1 cellular context compared by ENCODE assay signal in genomic region chr17:75090871-75091854, GRCh38.
A peak's percentile ranks its signal among the peaks of the same experiment; 100 is the strongest.
TF ChIP-seq lines count a peak whose summit lies in the region.

No MANE protein-coding gene starts in this region.

TF ChIP-seq in HepG2, 621 proteins besides CTCF, POLR2A, EP300 and RAD21 (continued from another document and continues in another):
- TF ChIP-seq ZNF280D (CRISPR knock-in tag; IDR thresholded peaks at IDR 0.05) (peak; percentile 30; the same call in 1 of the 2 replicates), MYNN (CRISPR knock-in tag; IDR thresholded peaks at IDR 0.05; ENCODE audit: low read depth) (no peak), POLR2AphosphoS2 (IDR thresholded peaks at IDR 0.05; ENCODE audit: low read depth, low read length) (no peak), ZFY (CRISPR knock-in tag; IDR thresholded peaks at IDR 0.05) (peak; percentile 53; the same call in 1 of the 2 replicates), ZNF563 (CRISPR knock-in tag; IDR thresholded peaks at IDR 0.05) (0 out of 2 replicates have a peak, but pooled peaks have one; percentile 57), ZNF746 (CRISPR knock-in tag; IDR thresholded peaks at IDR 0.05) (peak; percentile 95), SOX5 (CRISPR knock-in tag; IDR thresholded peaks at IDR 0.05; ENCODE audit: borderline replicate concordance) (peak; percentile 65), HDAC6 (IDR thresholded peaks at IDR 0.05; ENCODE audit: low read depth, low read length) (no peak), SUZ12 (IDR thresholded peaks at IDR 0.05; ENCODE audit: low read depth, low read length) (no peak), RBAK (CRISPR knock-in tag; IDR thresholded peaks at IDR 0.05) (no peak), FOXP1 (IDR thresholded peaks at IDR 0.05) (no peak), FOXP1 (CRISPR knock-in tag; IDR thresholded peaks at IDR 0.05) (peak; percentile 68; the same call in 1 of the 2 replicates), BORCS8-MEF2B (CRISPR knock-in tag; IDR thresholded peaks at IDR 0.05) (no peak; the same call in 1 of the 2 replicates), SRSF4 (IDR thresholded peaks at IDR 0.05; ENCODE audit: low read depth, low read length, poor library complexity, severe bottlenecking) (no peak), ADNP (CRISPR knock-in tag; IDR thresholded peaks at IDR 0.05) (no peak), UBTF (CRISPR knock-in tag; IDR thresholded peaks at IDR 0.05) (0 out of 2 replicates have a peak, but pooled peaks have one; percentile 47), KLF11 (CRISPR knock-in tag; IDR thresholded peaks at IDR 0.05) (peak; percentile 39; the same call in 1 of the 2 replicates), DRAP1 (CRISPR knock-in tag; IDR thresholded peaks at IDR 0.05) (0 out of 2 replicates have a peak, but pooled peaks have one; percentile 19), ZSCAN22 (CRISPR knock-in tag; IDR thresholded peaks at IDR 0.05) (no peak), STAT5B (CRISPR knock-in tag; IDR thresholded peaks at IDR 0.05) (no peak), SALL1 (CRISPR knock-in tag; IDR thresholded peaks at IDR 0.05) (peak; percentile 82), YY1 (IDR thresholded peaks at IDR 0.05; ENCODE audit: insufficient read depth, insufficient replicate concordance, low read depth, low read length) (no peak), ELF1 (CRISPR knock-in tag; IDR thresholded peaks at IDR 0.05) (peak; percentile 13; the same call in 1 of the 2 replicates), HNF1B (CRISPR knock-in tag; IDR thresholded peaks at IDR 0.05) (peak; percentile 66; the same call in 1 of the 2 replicates), SOX6 (IDR thresholded peaks at IDR 0.05) (no peak), SOX6 (CRISPR knock-in tag; IDR thresholded peaks at IDR 0.05) (peak; percentile 1; the same call in 1 of the 2 replicates), TFAP4 (IDR thresholded peaks at IDR 0.05; ENCODE audit: borderline replicate concordance, low read depth) (peak; percentile 76; the same call in 1 of the 2 replicates), ZNF580 (CRISPR knock-in tag; IDR thresholded peaks at IDR 0.05; ENCODE audit: borderline replicate concordance, low read depth) (0 out of 2 replicates have a peak, but pooled peaks have one; percentile 18), ATF4 (CRISPR knock-in tag; IDR thresholded peaks at IDR 0.05) (no peak), ZNF75D (CRISPR knock-in tag; IDR thresholded peaks at IDR 0.05; ENCODE audit: borderline replicate concordance) (no peak), ZNF292 (CRISPR knock-in tag; IDR thresholded peaks at IDR 0.05; ENCODE audit: borderline replicate concordance, low read depth) (peak; percentile 85), MLXIP (CRISPR knock-in tag; IDR thresholded peaks at IDR 0.05; ENCODE audit: borderline replicate concordance) (0 out of 2 replicates have a peak, but pooled peaks have one; percentile 13), NFYB (CRISPR knock-in tag; IDR thresholded peaks at IDR 0.05) (no peak; the same call in 1 of the 2 replicates), TCF12 (IDR thresholded peaks at IDR 0.05) (no peak), TCF12 (CRISPR knock-in tag; IDR thresholded peaks at IDR 0.05) (0 out of 2 replicates have a peak, but pooled peaks have one; percentile 43), NR0B2 (CRISPR knock-in tag; IDR thresholded peaks at IDR 0.05) (peak; percentile 30; the same call in 1 of the 2 replicates), ZNF3 (CRISPR knock-in tag; IDR thresholded peaks at IDR 0.05) (no peak)
